27 cellular contexts compared by ENCODE assay signal in genomic region chr7:79334841-79335240, GRCh38.
"Had no signal": no experiment of that assay in that cellular context is flagged by ENCODE, and none has a peak within 500 bp of the region (broad histone marks: within the 10 kb centered on the region; RNA-seq: fewer than 3 reads in every experiment).

No MANE protein-coding gene starts in this region.

- H3K27ac Mint-ChIP-seq: activated CD4-positive, alpha-beta memory T cell treated with anti-CD3 and anti-CD28 coated beads, Interleukin-2, amount 10 ng/mL, durations not matched to agents 7 days and 5 days; activated CD4-positive, alpha-beta T cell treated with anti-CD3 and anti-CD28 coated beads for 36 hours; activated naive CD4-positive, alpha-beta T cell treated with anti-CD3 and anti-CD28 coated beads for 36 hours; activated naive CD8-positive, alpha-beta T cell; activated T-helper 17 cell treated with anti-CD3 and anti-CD28 coated beads, Interleukin-2, amount 50 U/mL, for 72 hours; T-helper 17 cell had no signal

- H3K27ac ChIP-seq: brain microvascular endothelial cell, cardiac muscle cell, Peyer's patch, RWPE1, VCaP had no signal

- H3K4me3 ChIP-seq: cardiac muscle cell, Peyer's patch had no signal

- H3K4me1 ChIP-seq: Peyer's patch had no signal

- H3K9me3 ChIP-seq: Peyer's patch had no signal

- H3K36me3 Mint-ChIP-seq: activated naive CD8-positive, alpha-beta T cell had no signal

- H3K4me3 Mint-ChIP-seq: activated CD4-positive, alpha-beta memory T cell treated with anti-CD3 and anti-CD28 coated beads, Interleukin-2, amount 10 ng/mL, durations not matched to agents 7 days and 5 days; activated CD4-positive, alpha-beta T cell treated with anti-CD3 and anti-CD28 coated beads for 36 hours; activated naive CD4-positive, alpha-beta T cell treated with anti-CD3 and anti-CD28 coated beads for 36 hours; activated naive CD8-positive, alpha-beta T cell; activated T-helper 17 cell treated with anti-CD3 and anti-CD28 coated beads, Interleukin-2, amount 50 U/mL, for 72 hours; T-helper 17 cell had no signal

- ATAC-seq: activated CD4-positive, alpha-beta T cell treated with anti-CD3 and anti-CD28 coated beads for 36 hours; activated T-helper 17 cell treated with anti-CD3 and anti-CD28 coated beads, Interleukin-2, amount 50 U/mL, for 72 hours; T-helper 17 cell had no signal

- H3K27me3 Mint-ChIP-seq: activated CD4-positive, alpha-beta memory T cell treated with anti-CD3 and anti-CD28 coated beads, Interleukin-2, amount 10 ng/mL, durations not matched to agents 7 days and 5 days; activated CD4-positive, alpha-beta T cell treated with anti-CD3 and anti-CD28 coated beads for 36 hours; activated T-helper 17 cell treated with anti-CD3 and anti-CD28 coated beads, Interleukin-2, amount 50 U/mL, for 72 hours; T-helper 17 cell had no signal

- H3K36me3 ChIP-seq: brain microvascular endothelial cell, cardiac muscle cell, Peyer's patch had no signal

- H3K9me3 Mint-ChIP-seq: activated CD4-positive, alpha-beta memory T cell treated with anti-CD3 and anti-CD28 coated beads, Interleukin-2, amount 10 ng/mL, durations not matched to agents 7 days and 5 days; activated naive CD4-positive, alpha-beta T cell treated with anti-CD3 and anti-CD28 coated beads for 36 hours; activated T-helper 17 cell treated with anti-CD3 and anti-CD28 coated beads, Interleukin-2, amount 50 U/mL, for 72 hours had no signal

- H3K4me1 Mint-ChIP-seq: activated CD4-positive, alpha-beta memory T cell treated with anti-CD3 and anti-CD28 coated beads, Interleukin-2, amount 10 ng/mL, durations not matched to agents 7 days and 5 days; activated CD4-positive, alpha-beta T cell treated with anti-CD3 and anti-CD28 coated beads for 36 hours; activated T-helper 17 cell treated with anti-CD3 and anti-CD28 coated beads, Interleukin-2, amount 50 U/mL, for 72 hours; T-helper 17 cell had no signal

- H3K27me3 ChIP-seq: brain microvascular endothelial cell, cardiac muscle cell, Peyer's patch had no signal

- DNase-seq: activated CD4-positive, alpha-beta memory T cell treated with anti-CD3 and anti-CD28 coated beads, Interleukin-2, amount 10 ng/mL, durations not matched to agents 7 days and 5 days; activated CD4-positive, alpha-beta T cell treated with anti-CD3 and anti-CD28 coated beads for 36 hours; activated CD4-positive, alpha-beta T cell treated with anti-CD3 and anti-CD28 coated beads, Interleukin-2, amount 50 U/mL, for 1 hour; activated CD4-positive, CD25-positive, alpha-beta regulatory T cell; activated gamma-delta T cell; activated naive CD4-positive, alpha-beta T cell treated with anti-CD3 and anti-CD28 coated beads for 36 hours; activated T-cell treated with anti-CD3 and anti-CD28 coated beads for 4 hours; activated T-cell treated with anti-CD3 and anti-CD28 coated beads, Interleukin-2, amount 50 U/mL, for 48 hours; brain microvascular endothelial cell; Kasumi-1; KBM-7; NCI-H1048; NCI-H1417; NCI-H1930; NCI-H2171; NCI-H226; NCI-H526; NCI-H774; Peyer's patch; SHP77; T-helper 17 cell; T-helper 9 cell had no signal
